In genomic region chr11:57358543-57358961, GRCh38 we compare ENCODE assay signal across 20 cellular contexts. TPM values are rescaled to one million over a fixed set of nuclear protein-coding genes. Genes with fewer than 3 reads are reported as not detected.
DNase-seq lines count a peak whose midpoint lies in the region; ATAC-seq, FAIRE-seq and TF ChIP-seq lines count a peak whose summit lies in the region.
"Had no signal": no experiment of that assay in that cellular context is flagged by ENCODE, and none has a peak within 500 bp of the region (broad histone marks: within the 10 kb centered on the region; RNA-seq: fewer than 3 reads in every experiment).

No MANE protein-coding gene starts in this region.

- intact Hi-C loops in left cardiac atrium (cut with DNase I) = no loop called here

- H3K27ac ChIP-seq in right atrium auricular region = no peak overlapping the region

- H3K9me3 ChIP-seq in right atrium auricular region = no peaks in the 10 kb centered on the region
- H3K9me3 ChIP-seq: esophagus squamous epithelium had no signal

- peaks cover 0 to 11% of the 10 kb centered on the region in 2 donors for H3K4me1 ChIP-seq in right atrium auricular region

- H3K36me3 Mint-ChIP-seq in type B pancreatic cell = no peaks in the 10 kb centered on the region
- H3K36me3 Mint-ChIP-seq: CD4-positive, alpha-beta memory T cell had no signal

- H3K27me3 ChIP-seq in right atrium auricular region = no peaks in the 10 kb centered on the region
- H3K27me3 ChIP-seq: esophagus squamous epithelium had no signal

- peak; percentile 58 to 79 for ATAC-seq in left cardiac atrium
- no peak for ATAC-seq in GM18498 (IDR thresholded peaks at IDR 0.05; ENCODE audit: unreplicated experiment)
- ATAC-seq in HG02973 (IDR thresholded peaks at IDR 0.05; ENCODE audit: unreplicated experiment) = no peak
- ATAC-seq: stimulated activated naive CD8-positive, alpha-beta T cell treated with anti-CD3 and anti-CD28 coated beads, Interleukin-15, amount 100 ng/mL, for 72 hours had no signal

- FAIRE-seq in H54 (lab: Jason Lieb, UNC) = no peak

- no peaks in the 10 kb centered on the region for H3K36me3 ChIP-seq in right atrium auricular region
- H3K36me3 ChIP-seq: esophagus squamous epithelium had no signal

- DNase-seq in left cardiac atrium = no peak
- DNase-seq in right atrium auricular region (ENCODE audit: low spot score) = no peak
- peak; percentile 78 for DNase-seq in amniotic epithelial cell (ENCODE audit: low read depth)
- DNase-seq in left kidney (ENCODE audit: low read depth, low spot score) = peak; percentile 29
- DNase-seq in type B pancreatic cell (ENCODE audit: extremely low spot score, unreplicated experiment) = no peak
- no peak for DNase-seq in H54 (ENCODE audit: insufficient read length, low spot score)
- DNase-seq: activated CD4-positive, alpha-beta T cell treated with anti-CD3 and anti-CD28 coated beads for 48 hours; activated naive CD4-positive, alpha-beta T cell; CD4-positive, alpha-beta memory T cell; esophagus squamous epithelium; kidney glomerular epithelial cell; NCI-H146; stimulated activated naive CD8-positive, alpha-beta T cell treated with anti-CD3 and anti-CD28 coated beads, Interleukin-15, amount 100 ng/mL, for 72 hours had no signal

- TF ChIP-seq CTCF in right atrium auricular region (IDR thresholded peaks at IDR 0.05) (no peak), type B pancreatic cell (conservative IDR thresholded peaks at IDR 0.05) (no peak)

- no peak for TF ChIP-seq POLR2A in H54 (IDR thresholded peaks at IDR 0.05; ENCODE audit: low read depth, low read length)

- H3K27ac Mint-ChIP-seq in type B pancreatic cell = peak overlapping the region; percentile 61
- H3K27ac Mint-ChIP-seq: stimulated activated naive CD8-positive, alpha-beta T cell treated with anti-CD3 and anti-CD28 coated beads, Interleukin-15, amount 100 ng/mL, for 72 hours had no signal

- H3K27me3 Mint-ChIP-seq in type B pancreatic cell = peaks cover 6% of the 10 kb centered on the region

- H3K9me3 Mint-ChIP-seq in type B pancreatic cell = no peaks in the 10 kb centered on the region
- H3K9me3 Mint-ChIP-seq: CD4-positive, alpha-beta memory T cell; stimulated activated naive CD8-positive, alpha-beta T cell treated with anti-CD3 and anti-CD28 coated beads, Interleukin-15, amount 100 ng/mL, for 72 hours had no signal

- H3K4me3 Mint-ChIP-seq in type B pancreatic cell = peak overlapping the region; percentile 38
- H3K4me3 Mint-ChIP-seq: CD4-positive, alpha-beta memory T cell; stimulated activated naive CD8-positive, alpha-beta T cell treated with anti-CD3 and anti-CD28 coated beads, Interleukin-15, amount 100 ng/mL, for 72 hours had no signal

- peaks cover 15% of the 10 kb centered on the region for H3K4me1 Mint-ChIP-seq in type B pancreatic cell (ENCODE audit: unreplicated experiment)
- H3K4me1 Mint-ChIP-seq: CD4-positive, alpha-beta memory T cell; stimulated activated naive CD8-positive, alpha-beta T cell treated with anti-CD3 and anti-CD28 coated beads, Interleukin-15, amount 100 ng/mL, for 72 hours had no signal

- no peak overlapping the region for H3K4me3 ChIP-seq in right atrium auricular region
- H3K4me3 ChIP-seq: esophagus squamous epithelium had no signal

RNA-seq across cellular contexts. Expression of gene P2RX3, which starts 20.4 kb away (rescaled TPM):
- total RNA-seq in left cardiac atrium = 1 to 10 TPM in 1 of 2 donors, under 1 TPM in 1; 0.84 to 1.7 TPM
- total RNA-seq in right atrium auricular region = 1 to 10 TPM in 1 of 2 donors, not detected in 1; 1.4 TPM
- total RNA-seq in type B pancreatic cell (ENCODE audit: low replicate concordance) = 0.52 and 4.0 TPM in 2 replicates
- total RNA-seq: CD4-positive, alpha-beta memory T cell; Daoy; dermis microvascular lymphatic vessel endothelial cell; esophagus squamous epithelium; NCI-H460; pulmonary artery endothelial cell had no signal

RNA-seq across cellular contexts. Expression of gene PRG3, which starts 22.4 kb away (rescaled TPM):
- not detected for total RNA-seq in left cardiac atrium
- total RNA-seq in right atrium auricular region = not detected
- not detected in 2 replicates for total RNA-seq in type B pancreatic cell (ENCODE audit: low replicate concordance)
- total RNA-seq: CD4-positive, alpha-beta memory T cell; Daoy; dermis microvascular lymphatic vessel endothelial cell; esophagus squamous epithelium; NCI-H460; pulmonary artery endothelial cell; ureter had no signal

RNA-seq across cellular contexts. Expression of gene SSRP1, which starts 22.9 kb away (rescaled TPM):
- total RNA-seq in left cardiac atrium (10 to 100 TPM; 34.7 to 45.5 TPM), right atrium auricular region (10 to 100 TPM; 42.3 to 54.3 TPM), type B pancreatic cell (ENCODE audit: low replicate concordance) (108 and 164 TPM in 2 replicates)

RNA-seq across cellular contexts. Expression of gene PRG2, which starts 31.9 kb away (rescaled TPM):
- total RNA-seq in left cardiac atrium (not detected), right atrium auricular region (not detected), type B pancreatic cell (ENCODE audit: low replicate concordance) (not detected in 2 replicates)
- total RNA-seq: Daoy, esophagus squamous epithelium, NCI-H460 had no signal

RNA-seq across cellular contexts. Expression of gene TNKS1BP1, which starts 33.8 kb away (rescaled TPM):
- total RNA-seq in left cardiac atrium (10 to 100 TPM; 73.6 to 82.6 TPM), right atrium auricular region (10 to 100 TPM; 26.8 to 52.5 TPM), type B pancreatic cell (ENCODE audit: low replicate concordance) (122 and 166 TPM in 2 replicates)

Comparison
In these comparisons a context has a peak if more than half of its experiments do, and no peak if none do; other contexts are left out.
1. ATAC-seq: peak in left cardiac atrium (2 of 2); none in GM18498 (single experiment) and HG02973 (single experiment).
2. DNase-seq: peak in amniotic epithelial cell (single experiment) and left kidney (single experiment); none in left cardiac atrium (single experiment), right atrium auricular region (single experiment), type B pancreatic cell (single experiment) and H54 (single experiment).